Comparison of ENCODE assay signal across 28 cellular contexts in genomic region chr17:44255915-44256314, GRCh38. TPM values are rescaled to one million over a fixed set of nuclear protein-coding genes. Genes with fewer than 3 reads are reported as not detected.
"Had no signal": no experiment of that assay in that cellular context is flagged by ENCODE, and none has a peak within 500 bp of the region (broad histone marks: within the 10 kb centered on the region; RNA-seq: fewer than 3 reads in every experiment).

No MANE protein-coding gene starts in this region.

- H3K9me3 ChIP-seq: breast epithelium, esophagus squamous epithelium, heart right ventricle, ovary, testis, transverse colon had no signal

- H3K4me1 ChIP-seq: breast epithelium, esophagus squamous epithelium, heart right ventricle, testis, transverse colon had no signal

- H3K27me3 ChIP-seq: breast epithelium, heart right ventricle, ovary, testis had no signal

- H3K36me3 ChIP-seq: breast epithelium, esophagus squamous epithelium, heart right ventricle, ovary, transverse colon had no signal

- H3K4me3 ChIP-seq: breast epithelium, esophagus squamous epithelium, heart right ventricle, ovary, skin epidermis, testis, transverse colon had no signal

- ATAC-seq: activated CD8-positive, alpha-beta T cell treated with anti-CD3 and anti-CD28 coated beads for 36 hours; activated naive CD8-positive, alpha-beta T cell treated with anti-CD3 and anti-CD28 coated beads, Interleukin-2, amount 50 U/mL, for 24 hours; heart right ventricle; sciatic nerve; stimulated activated naive CD8-positive, alpha-beta T cell treated with anti-CD3 and anti-CD28 coated beads, Interleukin-15, Interleukin-2, amounts not matched to agents 100 U/mL and 50 U/mL, for 24 hours had no signal

- H3K27ac ChIP-seq: breast epithelium, esophagus squamous epithelium, heart right ventricle, ovary, skin epidermis, testis, transverse colon had no signal

- DNase-seq: activated B cell treated with CpG ODN at 0.5 μM for 24 hours; activated CD4-positive, alpha-beta T cell treated with anti-CD3 and anti-CD28 coated beads, Interleukin-2, amount 50 U/mL, for 1 hour; activated CD8-positive, alpha-beta T cell treated with anti-CD3 and anti-CD28 coated beads for 36 hours; activated naive CD8-positive, alpha-beta T cell treated with anti-CD3 and anti-CD28 coated beads, Interleukin-2, amount 50 U/mL, for 24 hours; activated T-cell treated with anti-CD3 and anti-CD28 coated beads, Interleukin-2, amount 50 U/mL, for 48 hours; amygdala; endodermal cell; esophagus squamous epithelium; foreskin melanocyte; heart right ventricle; naive B cell; nephron progenitor cell; ovary; stimulated activated CD4-positive, alpha-beta T cell treated with anti-CD3 and anti-CD28 coated beads, Interleukin-12 subunit alpha, Interleukin-12 subunit beta, amount 100 ng/mL, for 4 hours; stimulated activated CD4-positive, alpha-beta T cell treated with anti-CD3 and anti-CD28 coated beads, Interleukin-4, amount 100 ng/mL, for 1 hour; stimulated activated naive CD8-positive, alpha-beta T cell treated with anti-CD3 and anti-CD28 coated beads, Interleukin-15, Interleukin-2, amounts not matched to agents 100 U/mL and 50 U/mL, for 24 hours; testis; transverse colon had no signal

RNA-seq across cellular contexts. Expression of gene SLC4A1, which starts 12.0 kb away (rescaled TPM):
- total RNA-seq: activated CD8-positive, alpha-beta T cell treated with anti-CD3 and anti-CD28 coated beads for 36 hours; activated T-helper 2 cell treated with anti-CD3 and anti-CD28 coated beads, Interferon-gamma antibody, Interleukin-2, Interleukin-4, amounts not matched to agents 10 μg/mL and 5 μg/mL and 100 μg/mL, durations not matched to agents 14 hours and 24 hours and 36 hours; esophagus squamous epithelium; glomerular endothelial cell; kidney epithelial cell; mesothelial cell of epicardium; progenitor cell of endocrine pancreas; renal cortical epithelial cell; transverse colon had no signal
- polyA plus RNA-seq: ovary, urinary bladder had no signal
